Comparison of ENCODE assay signal across 8 cellular contexts in genomic region chr20:6765469-6766058, GRCh38. TPM values are rescaled to one million over a fixed set of nuclear protein-coding genes. Genes with fewer than 3 reads are reported as not detected.
DNase-seq lines count a peak whose midpoint lies in the region; ATAC-seq, FAIRE-seq and TF ChIP-seq lines count a peak whose summit lies in the region.

No MANE protein-coding gene starts in this region.

- H3K4me3 ChIP-seq in OCI-LY1 (ENCODE audit: low read depth, low read length, poor library complexity, severe bottlenecking) (no peak overlapping the region), epithelial cell of proximal tubule (ENCODE audit: low read depth, low read length) (no peak overlapping the region), pancreas (no peak overlapping the region)

- peak; percentile 89 for FAIRE-seq in pancreas (lab: Jason Lieb, UNC)

- H3K9me3 ChIP-seq in OCI-LY1 (ENCODE audit: low read length) (no peaks in the 10 kb centered on the region), pancreas (no peaks in the 10 kb centered on the region)

- H2AFZ ChIP-seq in OCI-LY1 (ENCODE audit: low read length): no peak overlapping the region

- no peaks in the 10 kb centered on the region for H4K20me1 ChIP-seq in OCI-LY1 (ENCODE audit: insufficient read depth, low read length)

- TF ChIP-seq CTCF in OCI-LY1 (IDR thresholded peaks at IDR 0.05; ENCODE audit: low read length) (peak; percentile 50), epithelial cell of proximal tubule (conservative IDR thresholded peaks at IDR 0.05; ENCODE audit: low read depth, low read length) (peak; percentile 63), pancreas (IDR thresholded peaks at IDR 0.05) (peak; percentile 8 to 50 (median 40))

- H3K4me1 ChIP-seq in OCI-LY1 (ENCODE audit: insufficient read depth, low read length, severe bottlenecking) (no peaks in the 10 kb centered on the region), pancreas (peaks cover 0 to 10% (median 0%) of the 10 kb centered on the region in 3 donors)

- ATAC-seq in pancreas (no peak), GM18520 (IDR thresholded peaks at IDR 0.05; ENCODE audit: unreplicated experiment) (no peak)

- no peaks in the 10 kb centered on the region for H3K79me2 ChIP-seq in OCI-LY1 (ENCODE audit: insufficient read depth, low read length)

- no peak overlapping the region for H3K9ac ChIP-seq in OCI-LY1 (ENCODE audit: low read length)

- H3F3A ChIP-seq in OCI-LY1 (ENCODE audit: insufficient read depth, low read length): no peaks in the 10 kb centered on the region

- no peaks in the 10 kb centered on the region for H3K9me2 ChIP-seq in OCI-LY1 (ENCODE audit: low read depth, low read length)

- WGBS in pancreas, 2 donors: 5 to 6% methylated on average over 6 of the region's 6 CpGs

- no peak overlapping the region for H3K27ac ChIP-seq in OCI-LY1 (ENCODE audit: low read depth, low read length, poor library complexity, severe bottlenecking)
- H3K27ac ChIP-seq in pancreas: no peak overlapping the region

- intact Hi-C loops in pancreas (cut with DNase I): loop anchor here in 1 of 3 donors (10.0 kb wide), 2 partner anchors 131 to 601 kb away; no protein-coding TSS in a partner anchor

- DNase-seq in DMS153 treated with DMSO at 0.1 percent for 48 hours (lab: John Stamatoyannopoulos, UW; ENCODE audit: unreplicated experiment) (peak; percentile 61), KG1 (lab: John Stamatoyannopoulos, UW) (peak; percentile 16), epithelial cell of proximal tubule (ENCODE audit: low read depth) (peak; percentile 56), pancreas (no peak), activated gamma-delta T cell (lab: John Stamatoyannopoulos, UW) (no peak)
- no peak for DNase-seq in activated T-cell treated with anti-CD3 and anti-CD28 coated beads, Interleukin-2, amount 50 U/mL, for 1 hour

- no peaks in the 10 kb centered on the region for H3K36me3 ChIP-seq in OCI-LY1 (ENCODE audit: insufficient read depth, low read length)
- H3K36me3 ChIP-seq in pancreas: no peaks in the 10 kb centered on the region

- H3K27me3 ChIP-seq in OCI-LY1 (ENCODE audit: insufficient read depth, low read length) (no peaks in the 10 kb centered on the region), pancreas (no peaks in the 10 kb centered on the region)

- no peak overlapping the region for H3K4me2 ChIP-seq in OCI-LY1 (ENCODE audit: low read length)

RNA-seq across cellular contexts. Expression of gene BMP2, which starts 1.9 kb away (rescaled TPM):
- 32.1 and 54.9 TPM in 2 replicates for total RNA-seq in epithelial cell of proximal tubule
- 10 to 100 TPM in 1 of 6 donors, 1 to 10 TPM in 5; 4.0 to 12.6 (median 6.5) TPM for total RNA-seq in pancreas
- polyA plus RNA-seq in pancreas: 1 to 10 TPM; 3.1 to 4.3 TPM

Comparison
In these comparisons a context has a peak if more than half of its experiments do, and no peak if none do; other contexts are left out.
1. DNase-seq: peak in DMS153 treated with DMSO at 0.1 percent for 48 hours (single experiment), KG1 (single experiment) and epithelial cell of proximal tubule (single experiment); none in pancreas (0 of 6), activated gamma-delta T cell (single experiment) and activated T-cell treated with anti-CD3 and anti-CD28 coated beads, Interleukin-2, amount 50 U/mL, for 1 hour (single experiment).
2. Peak in every context shown above with its lines, with median percentiles within 50 percentile points of each other: CTCF ChIP-seq.